27 cellular contexts compared by ENCODE assay signal in genomic region chr16:82281544-82281943, GRCh38.
"Had no signal": no experiment of that assay in that cellular context is flagged by ENCODE, and none has a peak within 500 bp of the region (broad histone marks: within the 10 kb centered on the region; RNA-seq: fewer than 3 reads in every experiment).

No MANE protein-coding gene starts in this region.

- H3K9me3 Mint-ChIP-seq: activated CD4-positive, alpha-beta T cell treated with anti-CD3 and anti-CD28 coated beads, Interleukin-2, amount 10 ng/mL, durations not matched to agents 7 days and 5 days; activated CD8-positive, alpha-beta T cell treated with anti-CD3 and anti-CD28 coated beads for 36 hours; activated naive CD8-positive, alpha-beta T cell treated with anti-CD3 and anti-CD28 coated beads, Interleukin-2, amount 50 U/mL, for 24 hours; endodermal cell; nephron; stimulated activated memory B cell treated with anti-CD40 and anti-IgM and Interleukin-4, amounts not matched to agents 10 μg/mL and 1 μg/mL and 100 μg/mL, for 72 hours; T-cell; T-helper 2 cell treated with Interferon-gamma antibody and Interleukin-4, amounts not matched to agents 5 μg/mL and 100 μg/mL, for 36 hours had no signal

- ATAC-seq: activated CD8-positive, alpha-beta memory T cell treated with anti-CD3 and anti-CD28 coated beads, Interleukin-2, amount 10 ng/mL, durations not matched to agents 7 days and 5 days; activated CD8-positive, alpha-beta T cell treated with anti-CD3 and anti-CD28 coated beads for 36 hours; activated naive CD8-positive, alpha-beta T cell treated with anti-CD3 and anti-CD28 coated beads, Interleukin-2, amount 50 U/mL, for 24 hours; gastroesophageal sphincter; T-cell had no signal

- H3K4me3 ChIP-seq: gastroesophageal sphincter, ovary, prostate gland, skin epidermis, stomach, upper lobe of left lung had no signal

- H3K4me1 ChIP-seq: prostate gland, upper lobe of left lung had no signal

- H3K36me3 Mint-ChIP-seq: activated CD8-positive, alpha-beta memory T cell treated with anti-CD3 and anti-CD28 coated beads, Interleukin-2, amount 10 ng/mL, durations not matched to agents 7 days and 5 days; immature natural killer cell; stimulated activated memory B cell treated with anti-CD40 and anti-IgM and Interleukin-4, amounts not matched to agents 10 μg/mL and 1 μg/mL and 100 μg/mL, for 72 hours; T-cell had no signal

- H3K4me3 Mint-ChIP-seq: activated CD4-positive, alpha-beta T cell treated with anti-CD3 and anti-CD28 coated beads, Interleukin-2, amount 10 ng/mL, durations not matched to agents 7 days and 5 days; activated CD8-positive, alpha-beta memory T cell treated with anti-CD3 and anti-CD28 coated beads, Interleukin-2, amount 10 ng/mL, durations not matched to agents 7 days and 5 days; activated CD8-positive, alpha-beta T cell treated with anti-CD3 and anti-CD28 coated beads for 36 hours; activated naive CD8-positive, alpha-beta T cell treated with anti-CD3 and anti-CD28 coated beads, Interleukin-2, amount 50 U/mL, for 24 hours; endodermal cell; immature natural killer cell; nephron; stimulated activated memory B cell treated with anti-CD40 and anti-IgM and Interleukin-4, amounts not matched to agents 10 μg/mL and 1 μg/mL and 100 μg/mL, for 72 hours; T-cell; T-helper 2 cell treated with Interferon-gamma antibody and Interleukin-4, amounts not matched to agents 5 μg/mL and 100 μg/mL, for 36 hours had no signal

- DNase-seq: activated CD4-positive, alpha-beta T cell treated with anti-CD3 and anti-CD28 coated beads, Interleukin-2, amount 10 ng/mL, durations not matched to agents 7 days and 5 days; activated CD4-positive, CD25-positive, alpha-beta regulatory T cell treated with anti-CD3 and anti-CD28 coated beads, Interleukin-2, amount 50 U/mL, for 72 hours; activated CD8-positive, alpha-beta memory T cell treated with anti-CD3 and anti-CD28 coated beads, Interleukin-2, amount 10 ng/mL, durations not matched to agents 7 days and 5 days; activated CD8-positive, alpha-beta T cell treated with anti-CD3 and anti-CD28 coated beads for 36 hours; activated gamma-delta T cell; activated naive CD4-positive, alpha-beta T cell treated with anti-CD3 and anti-CD28 coated beads, Interleukin-2, amount 50 U/mL, for 16 hours; activated naive CD8-positive, alpha-beta T cell treated with anti-CD3 and anti-CD28 coated beads, Interleukin-2, amount 50 U/mL, for 24 hours; activated T-cell treated with anti-CD3 and anti-CD28 coated beads for 4 hours; cortex of kidney; endodermal cell; immature natural killer cell; kidney glomerular epithelial cell; midbrain; ovary; stimulated activated CD4-positive, alpha-beta T cell treated with anti-CD3 and anti-CD28 coated beads, Interleukin-1b, Interleukin-23, amount 100 ng/mL, for 48 hours; stomach; T-cell; upper lobe of left lung; WERI-Rb-1 had no signal

- FAIRE-seq: TTC549 had no signal

- H3K27me3 Mint-ChIP-seq: activated CD8-positive, alpha-beta T cell treated with anti-CD3 and anti-CD28 coated beads for 36 hours; stimulated activated memory B cell treated with anti-CD40 and anti-IgM and Interleukin-4, amounts not matched to agents 10 μg/mL and 1 μg/mL and 100 μg/mL, for 72 hours had no signal

- H3K36me3 ChIP-seq: gastroesophageal sphincter, neutrophil, ovary, prostate gland, stomach, upper lobe of left lung, WERI-Rb-1 had no signal

- H3K27me3 ChIP-seq: gastroesophageal sphincter, neutrophil, ovary, stomach, upper lobe of left lung had no signal

- H3K9me3 ChIP-seq: gastroesophageal sphincter, neutrophil, ovary, prostate gland, stomach, upper lobe of left lung had no signal

- H3K4me1 Mint-ChIP-seq: activated CD4-positive, alpha-beta T cell treated with anti-CD3 and anti-CD28 coated beads, Interleukin-2, amount 10 ng/mL, durations not matched to agents 7 days and 5 days; activated CD8-positive, alpha-beta memory T cell treated with anti-CD3 and anti-CD28 coated beads, Interleukin-2, amount 10 ng/mL, durations not matched to agents 7 days and 5 days; activated naive CD8-positive, alpha-beta T cell treated with anti-CD3 and anti-CD28 coated beads, Interleukin-2, amount 50 U/mL, for 24 hours; endodermal cell; immature natural killer cell; T-cell had no signal

- H3K27ac ChIP-seq: neutrophil, ovary, prostate gland, skin epidermis, stomach, upper lobe of left lung, WERI-Rb-1 had no signal

- H3K27ac Mint-ChIP-seq: activated CD4-positive, alpha-beta T cell treated with anti-CD3 and anti-CD28 coated beads, Interleukin-2, amount 10 ng/mL, durations not matched to agents 7 days and 5 days; activated CD8-positive, alpha-beta memory T cell treated with anti-CD3 and anti-CD28 coated beads, Interleukin-2, amount 10 ng/mL, durations not matched to agents 7 days and 5 days; activated CD8-positive, alpha-beta T cell treated with anti-CD3 and anti-CD28 coated beads for 36 hours; activated naive CD8-positive, alpha-beta T cell treated with anti-CD3 and anti-CD28 coated beads, Interleukin-2, amount 50 U/mL, for 24 hours; endodermal cell; immature natural killer cell; nephron; stimulated activated memory B cell treated with anti-CD40 and anti-IgM and Interleukin-4, amounts not matched to agents 10 μg/mL and 1 μg/mL and 100 μg/mL, for 72 hours; T-cell; T-helper 2 cell treated with Interferon-gamma antibody and Interleukin-4, amounts not matched to agents 5 μg/mL and 100 μg/mL, for 36 hours had no signal
